ENCODE assay signal across 18 cellular contexts in genomic region chr12:29672580-29672979, GRCh38.
"Had no signal": no experiment of that assay in that cellular context is flagged by ENCODE, and none has a peak within 500 bp of the region (broad histone marks: within the 10 kb centered on the region; RNA-seq: fewer than 3 reads in every experiment).

No MANE protein-coding gene starts in this region.

- ATAC-seq: foreskin keratinocyte, left lobe of liver, lower lobe of right lung, natural killer cell, upper lobe of right lung had no signal

- H3K4me1 Mint-ChIP-seq: natural killer cell; stimulated activated memory B cell treated with anti-CD40 and anti-IgM and Interleukin-4, amounts not matched to agents 10 μg/mL and 1 μg/mL and 100 μg/mL, for 72 hours; stimulated activated naive CD8-positive, alpha-beta T cell treated with anti-CD3 and anti-CD28 coated beads, Interleukin-15, amount 100 ng/mL, for 72 hours had no signal

- H3K27ac Mint-ChIP-seq: endodermal cell; natural killer cell; stimulated activated memory B cell treated with anti-CD40 and anti-IgM and Interleukin-4, amounts not matched to agents 10 μg/mL and 1 μg/mL and 100 μg/mL, for 72 hours; stimulated activated naive CD8-positive, alpha-beta T cell treated with anti-CD3 and anti-CD28 coated beads, Interleukin-15, amount 100 ng/mL, for 72 hours had no signal

- DNase-seq: caudate nucleus; effector CD4-positive, alpha-beta T cell; endodermal cell; erythroblast; hippocampal formation; lower lobe of right lung; mesendoderm; natural killer cell; stimulated activated CD4-positive, alpha-beta T cell treated with anti-CD3 and anti-CD28 coated beads, Interleukin-4, amount 100 ng/mL, for 24 hours; stimulated activated naive CD8-positive, alpha-beta T cell treated with anti-CD3 and anti-CD28 coated beads, Interleukin-15, amount 100 ng/mL, for 72 hours; testis; upper lobe of right lung had no signal

- H3K4me3 Mint-ChIP-seq: endodermal cell; natural killer cell; stimulated activated memory B cell treated with anti-CD40 and anti-IgM and Interleukin-4, amounts not matched to agents 10 μg/mL and 1 μg/mL and 100 μg/mL, for 72 hours; stimulated activated naive CD8-positive, alpha-beta T cell treated with anti-CD3 and anti-CD28 coated beads, Interleukin-15, amount 100 ng/mL, for 72 hours had no signal

- H3K36me3 Mint-ChIP-seq: natural killer cell; stimulated activated memory B cell treated with anti-CD40 and anti-IgM and Interleukin-4, amounts not matched to agents 10 μg/mL and 1 μg/mL and 100 μg/mL, for 72 hours had no signal

- H3K27ac ChIP-seq: coronary artery, foreskin keratinocyte, lower lobe of right lung, testis, tibial nerve, upper lobe of right lung, vagina had no signal

- H3K36me3 ChIP-seq: lower lobe of right lung, tibial nerve, upper lobe of right lung, vagina had no signal

- H3K4me1 ChIP-seq: foreskin keratinocyte, lower lobe of right lung, testis, upper lobe of right lung, vagina had no signal

- H3K4me3 ChIP-seq: coronary artery, lower lobe of right lung, testis, tibial nerve, upper lobe of right lung, vagina had no signal

- H3K27me3 ChIP-seq: foreskin keratinocyte, testis, tibial nerve, upper lobe of right lung, vagina had no signal

- H3K9me3 Mint-ChIP-seq: endodermal cell; natural killer cell; stimulated activated memory B cell treated with anti-CD40 and anti-IgM and Interleukin-4, amounts not matched to agents 10 μg/mL and 1 μg/mL and 100 μg/mL, for 72 hours; stimulated activated naive CD8-positive, alpha-beta T cell treated with anti-CD3 and anti-CD28 coated beads, Interleukin-15, amount 100 ng/mL, for 72 hours had no signal

- H3K9me3 ChIP-seq: lower lobe of right lung, testis, tibial nerve, upper lobe of right lung, vagina had no signal

- H3K27me3 Mint-ChIP-seq: stimulated activated memory B cell treated with anti-CD40 and anti-IgM and Interleukin-4, amounts not matched to agents 10 μg/mL and 1 μg/mL and 100 μg/mL, for 72 hours; stimulated activated naive CD8-positive, alpha-beta T cell treated with anti-CD3 and anti-CD28 coated beads, Interleukin-15, amount 100 ng/mL, for 72 hours had no signal
